14 cellular contexts compared by ENCODE assay signal in the genomic region with DNA sequence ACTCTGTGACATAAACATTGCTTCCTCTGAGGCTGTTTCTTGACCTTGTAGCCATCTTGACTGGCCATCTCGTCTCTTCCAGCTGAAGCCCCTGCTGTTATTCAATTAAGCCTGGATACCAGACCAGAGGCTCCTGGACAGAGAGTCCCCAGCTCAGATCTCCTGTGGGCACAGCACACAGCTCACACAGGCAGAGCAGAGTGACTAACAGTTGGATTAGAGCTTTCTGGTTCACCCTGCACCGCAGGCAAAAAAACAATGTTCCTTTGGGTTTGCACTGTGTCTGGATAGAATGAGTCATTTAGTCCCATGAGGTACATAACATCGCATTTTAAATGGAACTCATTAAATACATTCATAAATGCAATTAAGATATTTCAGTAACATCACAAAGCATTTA. TPM values are rescaled to one million over a fixed set of nuclear protein-coding genes. Genes with fewer than 3 reads are reported as not detected.
DNase-seq lines count a peak whose midpoint lies in the region; ATAC-seq and TF ChIP-seq lines count a peak whose summit lies in the region.
"Had no signal": no experiment of that assay in that cellular context is flagged by ENCODE, and none has a peak within 500 bp of the region (broad histone marks: within the 10 kb centered on the region; RNA-seq: fewer than 3 reads in every experiment).

No MANE protein-coding gene starts in this region.

- H3K4me3 ChIP-seq in ACC112 (ENCODE audit: low read depth, low read length) (no peak overlapping the region), astrocyte of the spinal cord (ENCODE audit: low read depth, low read length) (no peak overlapping the region)
- H3K4me3 ChIP-seq: A549, gastroesophageal sphincter, upper lobe of right lung had no signal

- H3K79me2 ChIP-seq in ACC112 (ENCODE audit: control insufficient read depth, insufficient read depth, low read length, unreplicated experiment): no peaks in the 10 kb centered on the region

- no peak for ATAC-seq in HG02981 (IDR thresholded peaks at IDR 0.05; ENCODE audit: unreplicated experiment)
- ATAC-seq: A549, gastroesophageal sphincter, HCT116, right cardiac atrium, upper lobe of right lung had no signal

- peaks cover 40% of the 10 kb centered on the region for H3K4me1 ChIP-seq in ACC112 (ENCODE audit: control insufficient read depth, insufficient read depth, low read length, unreplicated experiment)
- H3K4me1 ChIP-seq: A549, gastroesophageal sphincter, upper lobe of right lung had no signal

- H3K27me3 ChIP-seq in ACC112 (ENCODE audit: insufficient read depth, low read length): no peaks in the 10 kb centered on the region
- H3K27me3 ChIP-seq: gastroesophageal sphincter, upper lobe of right lung had no signal

- TF ChIP-seq CTCF in astrocyte of the spinal cord (IDR thresholded peaks at IDR 0.05; ENCODE audit: low read depth, low read length): no peak

- DNase-seq in HPDE6-E6E7 (ENCODE audit: extremely low spot score) (peak; percentile 19), astrocyte of the spinal cord (ENCODE audit: low read depth, low spot score) (peak; percentile 92), iPS-NIHi7 (ENCODE audit: extremely low spot score) (peak; percentile 53), cerebellum (ENCODE audit: low spot score) (no peak), LoVo (ENCODE audit: low spot score) (no peak)
- DNase-seq in effector CD4-positive, alpha-beta T cell: no peak
- DNase-seq: anterior cingulate cortex, right cardiac atrium, upper lobe of right lung had no signal

- in situ Hi-C loops in astrocyte of the spinal cord (cut with HindIII; ENCODE audit: low sequenced_read_pairs): no loop called here

- no peaks in the 10 kb centered on the region for H3K36me3 ChIP-seq in ACC112 (ENCODE audit: insufficient read depth, low read length)
- H3K36me3 ChIP-seq: gastroesophageal sphincter, upper lobe of right lung had no signal

- H3K27ac ChIP-seq in ACC112 (ENCODE audit: low read depth, low read length): peak overlapping the region; percentile 44
- H3K27ac ChIP-seq: A549, gastroesophageal sphincter, upper lobe of right lung had no signal

- no peak overlapping the region for H2AFZ ChIP-seq in ACC112 (ENCODE audit: low read length, unreplicated experiment)

RNA-seq across cellular contexts. Expression of a gene that starts 33.4 kb away (rescaled TPM):
- 1.9 TPM for total RNA-seq in cerebellum
- total RNA-seq: upper lobe of right lung had no signal

Comparison
In these comparisons a context has a peak if more than half of its experiments do, and no peak if none do; other contexts are left out.
1. DNase-seq: peak in HPDE6-E6E7 (single experiment), astrocyte of the spinal cord (single experiment) and iPS-NIHi7 (single experiment); none in effector CD4-positive, alpha-beta T cell (single experiment), cerebellum (single experiment) and LoVo (single experiment).